In the genomic region with DNA sequence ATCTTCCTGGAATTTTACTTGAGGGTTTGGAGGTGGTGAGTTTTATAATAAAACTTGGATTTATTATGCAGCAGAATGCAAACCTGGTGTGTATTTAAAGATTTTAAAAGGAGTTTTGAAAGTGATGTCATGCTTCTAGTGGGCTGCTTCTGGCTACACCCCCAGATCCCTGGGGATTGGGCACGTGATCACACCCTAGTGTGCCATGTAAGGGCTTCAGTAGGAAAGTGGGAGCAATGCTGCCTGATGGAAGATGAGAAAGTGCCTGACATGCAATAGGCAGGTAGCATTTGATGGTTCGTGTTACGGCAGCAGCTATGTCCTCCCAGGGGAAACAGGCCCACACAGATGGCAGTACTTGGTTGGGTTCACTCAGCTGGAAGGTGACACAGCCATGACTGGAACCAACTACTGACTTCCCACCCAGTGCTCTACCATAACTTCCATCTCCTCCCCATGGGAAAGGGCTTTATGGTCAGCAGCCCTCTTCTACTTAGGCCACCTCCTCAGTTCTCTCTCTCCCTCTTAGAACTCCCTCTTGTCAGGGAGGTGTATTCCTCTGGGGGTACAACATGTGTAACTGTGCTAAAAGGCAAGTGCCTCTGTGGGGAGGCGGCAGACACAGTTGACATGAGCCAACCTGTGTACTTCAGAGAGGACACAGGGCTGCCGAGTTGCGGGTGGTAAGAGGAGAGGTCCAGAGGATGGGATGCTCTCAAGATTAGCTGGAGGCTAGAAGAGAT, we compare ENCODE assay signal across 25 cellular contexts. TPM values are rescaled to one million over a fixed set of nuclear protein-coding genes. Genes with fewer than 3 reads are reported as not detected.
A peak's percentile ranks its signal among the peaks of the same experiment; 100 is the strongest.
DNase-seq lines count a peak whose midpoint lies in the region; ATAC-seq and TF ChIP-seq lines count a peak whose summit lies in the region.
"Had no signal": no experiment of that assay in that cellular context is flagged by ENCODE, and none has a peak within 500 bp of the region (broad histone marks: within the 10 kb centered on the region; RNA-seq: fewer than 3 reads in every experiment).

No MANE protein-coding gene starts in this region.

- ATAC-seq in stimulated activated naive B cell treated with anti-CD40 and anti-IgM and Interleukin-4, amounts not matched to agents 10 μg/mL and 1 μg/mL and 100 μg/mL, for 72 hours (replicated peaks) = peak; percentile 50 to 54
- ATAC-seq: upper lobe of right lung had no signal

- peak overlapping the region; percentile 51 for H3K27ac Mint-ChIP-seq in stimulated activated naive B cell treated with anti-CD40 and anti-IgM and Interleukin-4, amounts not matched to agents 10 μg/mL and 1 μg/mL and 100 μg/mL, for 72 hours
- H3K27ac Mint-ChIP-seq: activated naive CD8-positive, alpha-beta T cell; CD14-positive monocyte had no signal

- TF ChIP-seq CTCF in coronary artery (IDR thresholded peaks at IDR 0.05) = no peak

- H3K36me3 Mint-ChIP-seq in stimulated activated naive B cell treated with anti-CD40 and anti-IgM and Interleukin-4, amounts not matched to agents 10 μg/mL and 1 μg/mL and 100 μg/mL, for 72 hours = no peaks in the 10 kb centered on the region
- H3K36me3 Mint-ChIP-seq: activated naive CD8-positive, alpha-beta T cell had no signal

- peaks cover 33 to 57% of the 10 kb centered on the region in 2 donors for H3K4me1 Mint-ChIP-seq in stimulated activated naive B cell treated with anti-CD40 and anti-IgM and Interleukin-4, amounts not matched to agents 10 μg/mL and 1 μg/mL and 100 μg/mL, for 72 hours

- peaks cover 55 to 80% of the 10 kb centered on the region in 2 donors for H3K27me3 Mint-ChIP-seq in stimulated activated naive B cell treated with anti-CD40 and anti-IgM and Interleukin-4, amounts not matched to agents 10 μg/mL and 1 μg/mL and 100 μg/mL, for 72 hours

- intact Hi-C loops in posterior vena cava (cut with DNase I) = no loop called here

- no peaks in the 10 kb centered on the region for H3K9me3 Mint-ChIP-seq in stimulated activated naive B cell treated with anti-CD40 and anti-IgM and Interleukin-4, amounts not matched to agents 10 μg/mL and 1 μg/mL and 100 μg/mL, for 72 hours
- H3K9me3 Mint-ChIP-seq: central memory CD8-positive, alpha-beta T cell had no signal

- H3K27ac ChIP-seq in caudate nucleus (ENCODE audit: low read depth, low read length) (peak overlapping the region; percentile 85), coronary artery (no peak overlapping the region)
- H3K27ac ChIP-seq: RWPE1, SK-N-MC, skin epidermis, upper lobe of right lung, WERI-Rb-1 had no signal

- H3K4me3 ChIP-seq in coronary artery = no peak overlapping the region
- H3K4me3 ChIP-seq: dorsolateral prefrontal cortex, lung, SK-N-MC, skin epidermis, upper lobe of right lung had no signal

- DNase-seq in NCI-H345 (lab: John Stamatoyannopoulos, UW) (peak; percentile 1), NCI-H345 treated with DMSO at 0.1 percent for 48 hours (lab: John Stamatoyannopoulos, UW; ENCODE audit: unreplicated experiment) (no peak), LHCN-M2 (ENCODE audit: low read depth) (peak; percentile 21), caudate nucleus (lab: John Stamatoyannopoulos, UW) (peak in 48 of 61 donors; percentile 13 to 97 (median 68)), DMS53 treated with DMSO at 0.1 percent for 48 hours (lab: John Stamatoyannopoulos, UW; ENCODE audit: unreplicated experiment) (no peak), posterior vena cava (ENCODE audit: low spot score) (no peak), coronary artery (ENCODE audit: low spot score) (no peak)
- no peak for DNase-seq in stimulated activated naive B cell treated with anti-CD40 and anti-IgM and Interleukin-4, amounts not matched to agents 10 μg/mL and 1 μg/mL and 100 μg/mL, for 72 hours
- DNase-seq: activated CD4-positive, alpha-beta T cell treated with anti-CD3 and anti-CD28 coated beads, Interleukin-2, amount 50 U/mL, for 1 hour; Calu3; glutamatergic neuron; NCI-H1417 treated with DMSO at 0.1 percent for 48 hours; NCI-H446; stimulated activated CD4-positive, alpha-beta T cell treated with anti-CD3 and anti-CD28 coated beads, Interleukin-1b, Interleukin-23, amount 100 ng/mL, for 48 hours; upper lobe of right lung; WERI-Rb-1 had no signal

- H3K4me3 Mint-ChIP-seq in stimulated activated naive B cell treated with anti-CD40 and anti-IgM and Interleukin-4, amounts not matched to agents 10 μg/mL and 1 μg/mL and 100 μg/mL, for 72 hours = no peak overlapping the region
- H3K4me3 Mint-ChIP-seq: activated naive CD8-positive, alpha-beta T cell; central memory CD8-positive, alpha-beta T cell had no signal

RNA-seq across cellular contexts. Expression of a gene that starts 5.6 kb away (rescaled TPM):
- total RNA-seq in LHCN-M2 (2014; rRNA removed) (12.5 and 14.2 TPM in 2 replicates), posterior vena cava (under 1 TPM; 0.28 to 0.33 TPM)
- polyA plus RNA-seq in LHCN-M2 (2012) = 3.3 TPM
- polyA plus RNA-seq: CD14-positive monocyte had no signal

RNA-seq across cellular contexts. Expression of a gene that starts 14.3 kb away (rescaled TPM):
- total RNA-seq in LHCN-M2 (2014; rRNA removed) (2.5 and 2.8 TPM in 2 replicates), posterior vena cava (under 1 TPM; 0.24 to 0.46 TPM)
- 1.6 TPM for polyA plus RNA-seq in LHCN-M2 (2012)
- total RNA-seq: MCF 10A had no signal
- polyA plus RNA-seq: CD14-positive monocyte had no signal

RNA-seq across cellular contexts. Expression of a gene that starts 44.8 kb away (rescaled TPM):
- total RNA-seq in LHCN-M2 (2014; rRNA removed) (16.2 and 19.7 TPM in 2 replicates), posterior vena cava (10 to 100 TPM; 16.3 to 19.9 TPM)
- polyA plus RNA-seq in LHCN-M2 (2012) = 19.7 TPM

RNA-seq across cellular contexts. Expression of a gene that starts 59.7 kb away (rescaled TPM):
- total RNA-seq in LHCN-M2 (2014; rRNA removed) (8.6 and 9.2 TPM in 2 replicates), posterior vena cava (1 to 10 TPM; 5.0 to 8.7 TPM)
- polyA plus RNA-seq in LHCN-M2 (2012) = 17.5 TPM

Comparison
In these comparisons a context has a peak if more than half of its experiments do, and no peak if none do; other contexts are left out.
1. DNase-seq: peak in NCI-H345 (single experiment), LHCN-M2 (single experiment) and caudate nucleus (48 of 61); none in NCI-H345 treated with DMSO at 0.1 percent for 48 hours (single experiment), stimulated activated naive B cell treated with anti-CD40 and anti-IgM and Interleukin-4, amounts not matched to agents 10 μg/mL and 1 μg/mL and 100 μg/mL, for 72 hours (single experiment), DMS53 treated with DMSO at 0.1 percent for 48 hours (single experiment), posterior vena cava (single experiment) and coronary artery (single experiment).
2. RNA of a gene that starts 5.6 kb away (total RNA-seq): 12.5 to 14.2 TPM in LHCN-M2; 0.28 to 0.33 TPM in posterior vena cava; every median in the first group is over 10 times any median in the second.